In genomic region chrX:150649096-150649870, GRCh38 we compare ENCODE assay signal across 10 cellular contexts. TPM values are rescaled to one million over a fixed set of nuclear protein-coding genes. Genes with fewer than 3 reads are reported as not detected.
DNase-seq lines count a peak whose midpoint lies in the region; ATAC-seq and TF ChIP-seq lines count a peak whose summit lies in the region.
"Had no signal": no experiment of that assay in that cellular context is flagged by ENCODE, and none has a peak within 500 bp of the region (broad histone marks: within the 10 kb centered on the region; RNA-seq: fewer than 3 reads in every experiment).

No MANE protein-coding gene starts in this region.

- no peaks in the 10 kb centered on the region for H3K9me3 Mint-ChIP-seq in dendritic cell treated with granulocyte-macrophage colony-stimulating factor and Interleukin-4, amounts not matched to agents 40 ng/mL and 50 ng/mL, for 4 days
- H3K9me3 Mint-ChIP-seq in naive thymus-derived CD8-positive, alpha-beta T cell = no peaks in the 10 kb centered on the region

- TF ChIP-seq CTCF in BJ (IDR thresholded peaks at IDR 0.05; ENCODE audit: insufficient read depth, low read depth, low read length) = no peak
- no peak for TF ChIP-seq CTCF in osteoblast (IDR thresholded peaks at IDR 0.05; ENCODE audit: extremely low read depth, low read depth, low read length)

- no peaks in the 10 kb centered on the region for H3K36me3 ChIP-seq in BJ (ENCODE audit: control insufficient read depth, insufficient read depth, low read length)
- H3K36me3 ChIP-seq in osteoblast (ENCODE audit: insufficient read depth, low read length) = no peaks in the 10 kb centered on the region
- H3K36me3 ChIP-seq: pancreas had no signal

- H3K27me3 Mint-ChIP-seq in dendritic cell treated with granulocyte-macrophage colony-stimulating factor and Interleukin-4, amounts not matched to agents 40 ng/mL and 50 ng/mL, for 4 days = no peaks in the 10 kb centered on the region
- no peaks in the 10 kb centered on the region for H3K27me3 Mint-ChIP-seq in naive thymus-derived CD8-positive, alpha-beta T cell

- peak overlapping the region; percentile 93 for H3K27ac Mint-ChIP-seq in dendritic cell treated with granulocyte-macrophage colony-stimulating factor and Interleukin-4, amounts not matched to agents 40 ng/mL and 50 ng/mL, for 4 days
- H3K27ac Mint-ChIP-seq in naive thymus-derived CD8-positive, alpha-beta T cell = peak overlapping the region in 2 of 10 donors; percentile 9 to 27

- no peak overlapping the region for H3K4me3 Mint-ChIP-seq in dendritic cell treated with granulocyte-macrophage colony-stimulating factor and Interleukin-4, amounts not matched to agents 40 ng/mL and 50 ng/mL, for 4 days
- H3K4me3 Mint-ChIP-seq in naive thymus-derived CD8-positive, alpha-beta T cell = no peak overlapping the region

- peak overlapping the region; percentile 21 for H3K4me2 ChIP-seq in osteoblast (ENCODE audit: insufficient read depth, low read length)

- H3K79me2 ChIP-seq in osteoblast (ENCODE audit: insufficient read depth, low read length) = no peaks in the 10 kb centered on the region

- H3K27me3 ChIP-seq in BJ (ENCODE audit: control insufficient read depth, insufficient read depth, low read length) = no peaks in the 10 kb centered on the region
- no peaks in the 10 kb centered on the region for H3K27me3 ChIP-seq in osteoblast (ENCODE audit: insufficient read depth, low read length)

- H3K9me3 ChIP-seq in osteoblast (ENCODE audit: low read depth, low read length) = no peaks in the 10 kb centered on the region
- H3K9me3 ChIP-seq: pancreas had no signal

- H2AFZ ChIP-seq in osteoblast (ENCODE audit: low read length) = no peak overlapping the region

- CTCF ChIA-PET in BJ (lab: Yijun Ruan, JAX) = no interaction called here

- H3K27ac ChIP-seq in osteoblast (ENCODE audit: low read depth, low read length) = peak overlapping the region; percentile 62
- H3K27ac ChIP-seq: pancreas had no signal

- peaks cover 23% of the 10 kb centered on the region for H3K4me1 Mint-ChIP-seq in dendritic cell treated with granulocyte-macrophage colony-stimulating factor and Interleukin-4, amounts not matched to agents 40 ng/mL and 50 ng/mL, for 4 days (ENCODE audit: low read depth)
- peaks cover 9 to 19% (median 13%) of the 10 kb centered on the region in 4 donors for H3K4me1 Mint-ChIP-seq in naive thymus-derived CD8-positive, alpha-beta T cell

- peak; percentile 31 for DNase-seq in BJ (ENCODE audit: low read depth)
- peak; percentile 31 for DNase-seq in M059J (ENCODE audit: low read depth)
- peak; percentile 25 for DNase-seq in osteoblast (ENCODE audit: insufficient read length, low spot score, missing footprints)
- no peak for DNase-seq in naive thymus-derived CD8-positive, alpha-beta T cell
- no peak for DNase-seq in epidermal melanocyte (ENCODE audit: insufficient read length, low spot score)
- no peak for DNase-seq in activated effector memory CD4-positive, alpha-beta T cell treated with anti-CD3 and anti-CD28 coated beads, Interleukin-2, amount 50 U/mL, for 16 hours
- DNase-seq: pancreas, RPMI8226 had no signal

- intact Hi-C loops in dendritic cell treated with granulocyte-macrophage colony-stimulating factor and Interleukin-4, amounts not matched to agents 40 ng/mL and 50 ng/mL, for 4 days (cut with micrococcal nuclease) = no loop called here

- no peaks in the 10 kb centered on the region for H4K20me1 ChIP-seq in osteoblast (ENCODE audit: insufficient read depth, low read length)

- H3K4me1 ChIP-seq in osteoblast (ENCODE audit: insufficient read depth, low read length) = peaks cover 3% of the 10 kb centered on the region
- H3K4me1 ChIP-seq: pancreas had no signal

- POLR2A ChIA-PET in BJ (lab: Charles Lee) = no interaction called here
- POLR2A ChIA-PET in naive thymus-derived CD8-positive, alpha-beta T cell (lab: Charles Lee) = no interaction called here

- no peak overlapping the region for H3K4me3 ChIP-seq in BJ (ENCODE audit: low read depth, low read length)
- no peak overlapping the region for H3K4me3 ChIP-seq in osteoblast (ENCODE audit: insufficient read depth, low read length)
- H3K4me3 ChIP-seq: pancreas had no signal

- H3K36me3 Mint-ChIP-seq in dendritic cell treated with granulocyte-macrophage colony-stimulating factor and Interleukin-4, amounts not matched to agents 40 ng/mL and 50 ng/mL, for 4 days (ENCODE audit: low read depth) = peaks cover 55% of the 10 kb centered on the region
- peaks cover 0 to 79% (median 6%) of the 10 kb centered on the region in 3 donors for H3K36me3 Mint-ChIP-seq in naive thymus-derived CD8-positive, alpha-beta T cell

- no peak for ATAC-seq in naive thymus-derived CD8-positive, alpha-beta T cell
- ATAC-seq in GM18502 (IDR thresholded peaks at IDR 0.05; ENCODE audit: poor library complexity, unreplicated experiment) = no peak

RNA-seq across cellular contexts. Expression of gene MTMR1, which starts 43.9 kb away (rescaled TPM):
- polyA plus RNA-seq in BJ (2011; rRNA removed) = 14.2 and 20.1 TPM in 2 replicates
- 14.8 and 18.2 TPM in 2 replicates for polyA minus RNA-seq in BJ (2011; rRNA and poly(A)+ RNA removed)
- 19.9 and 37.4 TPM in 2 replicates for total RNA-seq in M059J (2014; rRNA removed; shearing (Covaris generic))
- total RNA-seq in osteoblast = 16.5 and 17.0 TPM in 2 replicates
- 10 to 100 TPM; 35.7 to 37.4 TPM for total RNA-seq in naive thymus-derived CD8-positive, alpha-beta T cell
- polyA plus RNA-seq in naive thymus-derived CD8-positive, alpha-beta T cell = 10 to 100 TPM; 13.0 to 28.3 (median 21.7) TPM

Comparison
In these comparisons a context has a peak if more than half of its experiments do, and no peak if none do; other contexts are left out.
1. DNase-seq: peak in BJ (single experiment), M059J (single experiment) and osteoblast (single experiment); none in naive thymus-derived CD8-positive, alpha-beta T cell (0 of 10), epidermal melanocyte (single experiment) and activated effector memory CD4-positive, alpha-beta T cell treated with anti-CD3 and anti-CD28 coated beads, Interleukin-2, amount 50 U/mL, for 16 hours (single experiment).